In the genomic region with DNA sequence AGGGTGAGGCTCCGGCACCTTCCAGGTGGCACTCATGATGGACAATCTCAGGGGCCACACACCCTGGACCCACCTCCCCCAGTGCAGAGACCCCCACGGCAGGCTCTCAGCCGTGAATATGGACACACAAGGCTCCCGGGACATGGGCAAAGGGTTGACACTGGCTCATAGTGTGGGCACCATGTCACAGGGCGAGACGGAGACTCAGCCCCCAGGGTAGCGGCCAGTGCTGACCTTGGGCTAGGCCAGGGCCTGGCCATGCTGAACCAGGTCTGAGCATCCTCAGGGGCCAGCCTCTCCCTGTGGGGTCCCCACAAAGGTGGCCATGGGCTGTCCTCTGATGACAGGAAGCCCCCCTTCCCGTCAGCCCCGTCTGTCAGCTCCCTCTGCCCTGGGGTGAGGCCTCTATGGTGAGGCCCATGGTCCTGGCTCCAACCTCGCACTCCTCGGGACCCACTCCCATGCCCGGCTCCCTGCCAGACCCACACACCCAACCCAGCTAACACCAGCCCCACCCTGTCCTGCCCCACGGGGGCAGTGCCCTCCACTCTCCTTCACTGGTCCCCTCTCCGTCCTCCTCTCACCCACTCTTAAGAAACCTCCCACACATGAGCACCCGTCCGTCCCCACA, we compare ENCODE assay signal across 1 cellular context.
TF ChIP-seq lines count a peak whose summit lies in the region.

No MANE protein-coding gene starts in this region.

TF ChIP-seq in HepG2, 621 proteins besides CTCF, POLR2A, EP300 and RAD21:
- no peak for TF ChIP-seq GATAD2A (CRISPR knock-in tag; IDR thresholded peaks at IDR 0.05)
- TF ChIP-seq CREM (IDR thresholded peaks at IDR 0.05), result no peak
- TF ChIP-seq CREM (CRISPR knock-in tag; IDR thresholded peaks at IDR 0.05), result no peak
